9 cellular contexts compared by ENCODE assay signal in genomic region chr4:81030061-81030616, GRCh38. TPM values are rescaled to one million over a fixed set of nuclear protein-coding genes. Genes with fewer than 3 reads are reported as not detected.
A peak's percentile ranks its signal among the peaks of the same experiment; 100 is the strongest.
DNase-seq lines count a peak whose midpoint lies in the region; TF ChIP-seq lines count a peak whose summit lies in the region.
"Had no signal": no experiment of that assay in that cellular context is flagged by ENCODE, and none has a peak within 500 bp of the region (broad histone marks: within the 10 kb centered on the region; RNA-seq: fewer than 3 reads in every experiment).

No MANE protein-coding gene starts in this region.

- H3K4me1 ChIP-seq in endodermal cell (ENCODE audit: control insufficient read depth, insufficient read depth, low read length) (no peaks in the 10 kb centered on the region), ovary (ENCODE audit: insufficient read depth) (peaks cover 1% of the 10 kb centered on the region)

- H3K27me3 Mint-ChIP-seq in endodermal cell (ENCODE audit: insufficient read depth) = peaks cover 95% of the 10 kb centered on the region

- H3K36me3 Mint-ChIP-seq in endodermal cell (ENCODE audit: low read depth) = no peaks in the 10 kb centered on the region

- H3K9ac ChIP-seq in endodermal cell (ENCODE audit: extremely low read depth, low read length, poor library complexity, severe bottlenecking) = no peak overlapping the region

- WGBS in endodermal cell (ENCODE audit: insufficient coverage in 1 of 2, insufficient read length in 1 of 2), 2 experiments = 20 to 27% methylated on average over 7 to 13 of the region's 13 CpGs
- 1 to 5% (median 1%) methylated on average over 13 of the region's 13 CpGs for WGBS in ovary, 3 donors

- no peak overlapping the region for H3K27ac Mint-ChIP-seq in endodermal cell

- H3K27me3 ChIP-seq in GM06990 (replicated peaks; ENCODE audit: control insufficient read depth, insufficient read depth, low read length) (peaks cover 3% of the 10 kb centered on the region; the same call in 1 of the 2 replicates), endodermal cell (ENCODE audit: control insufficient read depth, insufficient read depth, low read length, poor library complexity, severe bottlenecking) (peaks cover 100% of the 10 kb centered on the region), ovary (no peaks in the 10 kb centered on the region)

- H3K9me3 ChIP-seq in endodermal cell (ENCODE audit: control insufficient read depth, low read length) (no peaks in the 10 kb centered on the region), ovary (no peaks in the 10 kb centered on the region)

- DNase-seq in GM06990 (ENCODE audit: extremely low read depth, insufficient read length) (no peak), NCI-H2227 treated with DMSO at 0.1 percent for 48 hours (lab: John Stamatoyannopoulos, UW) (peak; percentile 22), endodermal cell (no peak), ovary (no peak), DMS 273 (lab: John Stamatoyannopoulos, UW; ENCODE audit: unreplicated experiment) (no peak), NCI-H1436 (lab: John Stamatoyannopoulos, UW) (no peak), kidney tubule cell (ENCODE audit: low spot score) (no peak)
- DNase-seq in stimulated activated CD4-positive, alpha-beta T cell treated with anti-CD3 and anti-CD28 coated beads, Interleukin-12 subunit alpha, Interleukin-12 subunit beta, amount 100 ng/mL, for 4 hours = no peak

- TF ChIP-seq POLR2A in ovary (IDR thresholded peaks at IDR 0.05) = no peak

- no peak overlapping the region for H3K27ac ChIP-seq in endodermal cell (ENCODE audit: low read depth, low read length)
- H3K27ac ChIP-seq in ovary = no peak overlapping the region

- H3K4me3 ChIP-seq in GM06990 (replicated peaks; ENCODE audit: low read depth, low read length) = peak overlapping the region; percentile 53
- peak overlapping the region; percentile 82 for H3K4me3 ChIP-seq in endodermal cell (ENCODE audit: low read length)
- H3K4me3 ChIP-seq in ovary = peak overlapping the region; percentile 33

- H3K4me3 Mint-ChIP-seq in endodermal cell = peak overlapping the region; percentile 72

- H3K36me3 ChIP-seq in GM06990 (ENCODE audit: control insufficient read depth, insufficient read depth, low read length) (no peaks in the 10 kb centered on the region), endodermal cell (ENCODE audit: control insufficient read depth, insufficient read depth, low read length) (no peaks in the 10 kb centered on the region), ovary (no peaks in the 10 kb centered on the region)

- no peak for TF ChIP-seq EP300 in ovary (IDR thresholded peaks at IDR 0.05)

- H3K4me1 Mint-ChIP-seq in endodermal cell = peaks cover 25% of the 10 kb centered on the region

- H3K9me3 Mint-ChIP-seq in endodermal cell = no peaks in the 10 kb centered on the region

- TF ChIP-seq CTCF in GM06990 (IDR thresholded peaks at IDR 0.05; ENCODE audit: insufficient read depth, low read length, poor library complexity, severe bottlenecking) (no peak), endodermal cell (conservative IDR thresholded peaks at IDR 0.05) (no peak), ovary (IDR thresholded peaks at IDR 0.05) (no peak)

- intact Hi-C loops in ovary (cut with DNase I) = no loop called here

RNA-seq across cellular contexts. Expression of gene BMP3, which starts 0.4 kb away (rescaled TPM):
- total RNA-seq in endodermal cell = under 1 TPM; 0.11 to 0.13 TPM
- polyA plus RNA-seq in endodermal cell (2013, experiment 1 of 2) = 0.07 TPM
- 0.08 TPM for polyA plus RNA-seq in endodermal cell (2013, experiment 2 of 2)
- 10 to 100 TPM in 1 of 7 donors, 1 to 10 TPM in 5, under 1 TPM in 1; 0.56 to 10.1 (median 2.3) TPM for total RNA-seq in ovary
- 1 to 10 TPM; 7.8 to 7.9 TPM for polyA plus RNA-seq in ovary
- total RNA-seq: NCI-H460 had no signal
